In genomic region chr13:39634956-39635355, GRCh38 we compare ENCODE assay signal across 21 cellular contexts. TPM values are rescaled to one million over a fixed set of nuclear protein-coding genes. Genes with fewer than 3 reads are reported as not detected.
A peak's percentile ranks its signal among the peaks of the same experiment; 100 is the strongest.
DNase-seq lines count a peak whose midpoint lies in the region; ATAC-seq lines count a peak whose summit lies in the region.
"Had no signal": no experiment of that assay in that cellular context is flagged by ENCODE, and none has a peak within 500 bp of the region (broad histone marks: within the 10 kb centered on the region; RNA-seq: fewer than 3 reads in every experiment).

No MANE protein-coding gene starts in this region.

- DNase-seq in NCI-H146 (lab: John Stamatoyannopoulos, UW) (peak; percentile 91), NCI-H748 treated with DMSO at 0.1 percent for 48 hours (lab: John Stamatoyannopoulos, UW) (peak; percentile 22), islet precursor cell (peak; percentile 52), renal cortical epithelial cell (ENCODE audit: low read depth) (peak; percentile 38), NAMALWA (ENCODE audit: low spot score) (no peak), NCI-H1694 treated with DMSO at 0.1 percent for 48 hours (lab: John Stamatoyannopoulos, UW) (no peak), activated gamma-delta T cell (lab: John Stamatoyannopoulos, UW) (no peak)
- DNase-seq: C1 segment of cervical spinal cord; Caco-2; CD4-positive, alpha-beta memory T cell; DMS79 treated with DMSO at 0.1 percent for 48 hours; Kasumi-1; MV-4-11; NCI-H1105 treated with DMSO at 0.1 percent for 48 hours; NCI-H446 treated with DMSO at 0.1 percent for 48 hours; NCI-H526; PC-3; SK-N-SH; SW 1271 had no signal

- ATAC-seq in HG02588 (IDR thresholded peaks at IDR 0.05; ENCODE audit: unreplicated experiment) = no peak
- ATAC-seq: K562, PC-3 had no signal

RNA-seq across cellular contexts. Expression of gene COG6, which starts 20.5 kb away (rescaled TPM):
- 27.0 and 34.7 TPM in 2 replicates for total RNA-seq in renal cortical epithelial cell

RNA-seq across cellular contexts. Expression of gene LHFPL6, which starts 32.0 kb away (rescaled TPM):
- 14.1 and 17.9 TPM in 2 replicates for total RNA-seq in renal cortical epithelial cell
- total RNA-seq: CD4-positive, alpha-beta memory T cell had no signal

Comparison
In these comparisons a context has a peak if more than half of its experiments do, and no peak if none do; other contexts are left out.
1. DNase-seq: peak in NCI-H146 (single experiment), NCI-H748 treated with DMSO at 0.1 percent for 48 hours (single experiment), islet precursor cell (single experiment) and renal cortical epithelial cell (single experiment); none in NAMALWA (single experiment), NCI-H1694 treated with DMSO at 0.1 percent for 48 hours (single experiment) and activated gamma-delta T cell (single experiment).